ENCODE assay signal across 13 cellular contexts in the genomic region with DNA sequence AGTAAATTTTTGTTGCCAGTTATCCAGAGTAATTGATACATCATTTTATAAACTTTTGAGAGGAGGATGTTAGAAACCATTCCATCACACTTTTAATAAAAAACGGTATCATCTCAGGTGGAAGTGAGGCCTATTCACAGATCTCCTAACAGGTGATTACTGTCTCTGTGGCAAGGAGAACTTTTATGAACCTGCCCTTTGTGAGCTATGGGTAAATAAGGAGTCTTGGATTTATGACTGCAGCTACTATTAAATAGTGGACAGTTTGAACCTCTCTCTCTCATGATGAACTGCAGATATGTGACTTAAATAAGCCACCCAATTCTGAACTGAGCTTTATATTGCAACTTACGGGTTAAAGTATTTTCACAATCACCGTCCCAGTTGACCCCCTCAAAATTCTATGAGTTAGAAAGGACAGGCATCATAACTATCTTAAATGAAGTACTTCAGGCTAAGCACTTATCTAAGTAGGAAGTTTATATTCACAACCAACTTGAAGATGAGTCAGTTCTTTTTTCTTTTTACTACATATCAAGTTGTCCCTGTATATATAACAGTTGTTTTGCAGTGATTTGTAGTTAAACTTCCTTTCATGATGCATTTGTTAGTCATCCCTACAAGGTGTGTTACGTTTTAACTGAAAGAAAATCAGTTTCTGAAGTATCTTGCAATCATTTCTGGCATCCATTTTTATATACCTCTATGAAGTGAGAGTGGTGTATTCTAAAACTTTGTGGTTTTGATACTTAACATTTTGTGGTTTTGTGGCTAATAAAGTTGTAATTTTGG. TPM values are rescaled to one million over a fixed set of nuclear protein-coding genes. Genes with fewer than 3 reads are reported as not detected.
DNase-seq lines count a peak whose midpoint lies in the region; ATAC-seq, FAIRE-seq and TF ChIP-seq lines count a peak whose summit lies in the region.
"Had no signal": no experiment of that assay in that cellular context is flagged by ENCODE, and none has a peak within 500 bp of the region (broad histone marks: within the 10 kb centered on the region; RNA-seq: fewer than 3 reads in every experiment).

No MANE protein-coding gene starts in this region.

- no peak for TF ChIP-seq CTCF in PC-9 (conservative IDR thresholded peaks at IDR 0.05)
- no peak for TF ChIP-seq CTCF in endothelial cell of umbilical vein (IDR thresholded peaks at IDR 0.05; ENCODE audit: extremely low read depth in 1 of 2, insufficient read depth in 1 of 2, low read depth in 1 of 2, low read length in 2 of 2)
- TF ChIP-seq CTCF in tibial artery (IDR thresholded peaks at IDR 0.05): no peak

- H3K27ac Mint-ChIP-seq in stimulated activated effector memory CD8-positive, alpha-beta T cell treated with anti-CD3 and anti-CD28 coated beads, Interleukin-12 subunit alpha, Interleukin-12 subunit beta, amount 100 ng/mL, for 72 hours: no peak overlapping the region
- H3K27ac Mint-ChIP-seq: nephron had no signal

- H3K27me3 Mint-ChIP-seq in activated T-cell treated with anti-CD3 and anti-CD28 coated beads, Interleukin-2, amount 50 U/mL, for 4 hours (ENCODE audit: low read depth): no peaks in the 10 kb centered on the region

- H3K9me3 Mint-ChIP-seq in activated T-cell treated with anti-CD3 and anti-CD28 coated beads, Interleukin-2, amount 50 U/mL, for 4 hours: no peaks in the 10 kb centered on the region
- H3K9me3 Mint-ChIP-seq in stimulated activated effector memory CD8-positive, alpha-beta T cell treated with anti-CD3 and anti-CD28 coated beads, Interleukin-12 subunit alpha, Interleukin-12 subunit beta, amount 100 ng/mL, for 72 hours: no peaks in the 10 kb centered on the region
- H3K9me3 Mint-ChIP-seq: immature natural killer cell, nephron had no signal

- DNase-seq in activated T-cell treated with anti-CD3 and anti-CD28 coated beads, Interleukin-2, amount 50 U/mL, for 4 hours: no peak
- no peak for DNase-seq in activated T-cell treated with anti-CD3 and anti-CD28 coated beads for 4 hours
- peak in 1 of 2 experiments; percentile 88 for DNase-seq in PC-9
- peak; percentile 37 for DNase-seq in endothelial cell of umbilical vein (ENCODE audit: low read depth, low spot score)
- no peak for DNase-seq in stimulated activated effector memory CD8-positive, alpha-beta T cell treated with anti-CD3 and anti-CD28 coated beads, Interleukin-12 subunit alpha, Interleukin-12 subunit beta, amount 100 ng/mL, for 72 hours (ENCODE audit: low spot score in 2 of 2)
- no peak for DNase-seq in cerebellum (ENCODE audit: low spot score)
- no peak for DNase-seq in activated effector memory CD4-positive, alpha-beta T cell treated with Interleukin-2 at 50 U/mL for 16 hours
- DNase-seq in tibial artery: no peak
- DNase-seq: immature natural killer cell, NCI-H1092, NCI-H524 had no signal

- no peaks in the 10 kb centered on the region for H3K9me3 ChIP-seq in PC-9 (ENCODE audit: insufficient read depth, low read depth)
- no peaks in the 10 kb centered on the region for H3K9me3 ChIP-seq in endothelial cell of umbilical vein (replicated peaks; ENCODE audit: control insufficient read depth, insufficient read depth, low read length)
- H3K9me3 ChIP-seq in tibial artery: no peaks in the 10 kb centered on the region

- no peak overlapping the region for H3K9ac ChIP-seq in endothelial cell of umbilical vein (replicated peaks; ENCODE audit: extremely low read depth, insufficient read depth, low read length)

- H3K27me3 ChIP-seq in PC-9 (ENCODE audit: insufficient read depth, low read depth) (no peaks in the 10 kb centered on the region), endothelial cell of umbilical vein (ENCODE audit: control insufficient read depth in 2 of 2, insufficient read depth in 2 of 2, low read length in 2 of 2) (no peaks in the 10 kb centered on the region), tibial artery (no peaks in the 10 kb centered on the region)

- dilution Hi-C loops in endothelial cell of umbilical vein (cut with MboI; ENCODE audit: extremely low pct_ligation_motif_present, low sequenced_read_pairs): no loop called here

- no peak overlapping the region for H3K4me3 Mint-ChIP-seq in activated T-cell treated with anti-CD3 and anti-CD28 coated beads, Interleukin-2, amount 50 U/mL, for 4 hours
- H3K4me3 Mint-ChIP-seq in stimulated activated effector memory CD8-positive, alpha-beta T cell treated with anti-CD3 and anti-CD28 coated beads, Interleukin-12 subunit alpha, Interleukin-12 subunit beta, amount 100 ng/mL, for 72 hours: no peak overlapping the region
- H3K4me3 Mint-ChIP-seq: immature natural killer cell, nephron had no signal

- H3K9me1 ChIP-seq in endothelial cell of umbilical vein (replicated peaks; ENCODE audit: control insufficient read depth, extremely low read depth, insufficient read depth, low read length): peaks cover 2% of the 10 kb centered on the region

- H3K4me3 ChIP-seq in PC-9 (peak overlapping the region; percentile 33), endothelial cell of umbilical vein (replicated peaks in 1 of 3; ENCODE audit: insufficient read depth in 1 of 3, low read depth in 1 of 3, low read length in 3 of 3) (no peak overlapping the region), tibial artery (no peak overlapping the region)

- peaks cover 83% of the 10 kb centered on the region for H3K79me2 ChIP-seq in PC-9 (ENCODE audit: low read depth)
- peaks cover 44% of the 10 kb centered on the region for H3K79me2 ChIP-seq in endothelial cell of umbilical vein (ENCODE audit: control insufficient read depth, insufficient read depth, low read length)

- H3K36me3 Mint-ChIP-seq in activated T-cell treated with anti-CD3 and anti-CD28 coated beads, Interleukin-2, amount 50 U/mL, for 4 hours (ENCODE audit: insufficient read depth): peaks cover 27% of the 10 kb centered on the region
- peaks cover 5% of the 10 kb centered on the region for H3K36me3 Mint-ChIP-seq in stimulated activated effector memory CD8-positive, alpha-beta T cell treated with anti-CD3 and anti-CD28 coated beads, Interleukin-12 subunit alpha, Interleukin-12 subunit beta, amount 100 ng/mL, for 72 hours

- no peak for TF ChIP-seq POLR2A in endothelial cell of umbilical vein (IDR thresholded peaks at IDR 0.05; ENCODE audit: low read depth, low read length)

- no peaks in the 10 kb centered on the region for H3K9me2 ChIP-seq in PC-9 (ENCODE audit: insufficient read depth)

- intact Hi-C loops in PC-9 (cut with micrococcal nuclease; ENCODE audit: unreplicated experiment): no loop called here
- intact Hi-C loops in endothelial cell of umbilical vein (cut with micrococcal nuclease): no loop called here
- intact Hi-C loops in tibial artery (cut with DNase I; ENCODE audit: low total_unique reads): no loop called here

- H2AFZ ChIP-seq in PC-9 (no peak overlapping the region), endothelial cell of umbilical vein (ENCODE audit: low read depth, low read length) (no peak overlapping the region)

- H3K27ac ChIP-seq in PC-9: peak overlapping the region; percentile 83
- peak overlapping the region; percentile 26 for H3K27ac ChIP-seq in endothelial cell of umbilical vein (ENCODE audit: insufficient read depth, low read depth, low read length)
- no peak overlapping the region for H3K27ac ChIP-seq in tibial artery

- POLR2A ChIA-PET in PC-9 (lab: Charles Lee; ENCODE audit: unreplicated experiment) (interaction anchor here (0.7 kb wide), 1 partner anchor 1156 kb away, joined by 4 read pairs; no protein-coding TSS in a partner anchor), endothelial cell of umbilical vein (lab: Charles Lee) (no interaction called here)

- H3K36me3 ChIP-seq in PC-9 (ENCODE audit: low read depth) (no peaks in the 10 kb centered on the region), endothelial cell of umbilical vein (ENCODE audit: control insufficient read depth in 2 of 2, extremely low read depth in 1 of 2, insufficient read depth in 2 of 2, low read length in 2 of 2) (no peaks in the 10 kb centered on the region), tibial artery (peaks cover 0 to 6% (median 0%) of the 10 kb centered on the region in 3 donors)

- CTCF ChIA-PET in PC-9 (lab: Charles Lee): interaction anchor here (0.6 kb wide), 1 partner anchor 885 kb away, joined by 3 read pairs; no protein-coding TSS in a partner anchor
- CTCF ChIA-PET in endothelial cell of umbilical vein (lab: Charles Lee): interaction anchor here (1.1 kb wide), 1 partner anchor 31 kb away, joined by 3 read pairs; no protein-coding TSS in a partner anchor

- H3K4me2 ChIP-seq in PC-9: peak overlapping the region; percentile 54
- H3K4me2 ChIP-seq in endothelial cell of umbilical vein (ENCODE audit: insufficient read depth, low read length): peak overlapping the region; percentile 20

- peak; percentile 71 for FAIRE-seq in endothelial cell of umbilical vein (lab: Jason Lieb, UNC)
- FAIRE-seq: endometrium had no signal

- H3K4me1 Mint-ChIP-seq in activated T-cell treated with anti-CD3 and anti-CD28 coated beads, Interleukin-2, amount 50 U/mL, for 4 hours (ENCODE audit: low read depth): peaks cover 33% of the 10 kb centered on the region
- peaks cover 42% of the 10 kb centered on the region for H3K4me1 Mint-ChIP-seq in stimulated activated effector memory CD8-positive, alpha-beta T cell treated with anti-CD3 and anti-CD28 coated beads, Interleukin-12 subunit alpha, Interleukin-12 subunit beta, amount 100 ng/mL, for 72 hours

- H3K4me1 ChIP-seq in PC-9 (replicated peaks; ENCODE audit: insufficient read depth) (peaks cover 34% of the 10 kb centered on the region), endothelial cell of umbilical vein (ENCODE audit: control insufficient read depth, extremely low read depth, insufficient read depth, low read length) (peaks cover 18% of the 10 kb centered on the region), tibial artery (peaks cover 0 to 9% (median 0%) of the 10 kb centered on the region in 4 donors)

- H4K20me1 ChIP-seq in PC-9 (ENCODE audit: insufficient read depth) (peaks cover 23% of the 10 kb centered on the region), endothelial cell of umbilical vein (replicated peaks; ENCODE audit: control insufficient read depth, extremely low read depth, insufficient read depth, low read length) (peaks cover 3% of the 10 kb centered on the region)

- H3F3A ChIP-seq in PC-9 (ENCODE audit: insufficient read depth, low read depth): peaks cover 35% of the 10 kb centered on the region

- BruUV-seq in PC-9 (replicated peaks; lab: Mats Ljungman, UMichigan): no TSS peak
- no TSS peak for BruUV-seq in endothelial cell of umbilical vein (replicated peaks; lab: Mats Ljungman, UMichigan)

- peak; percentile 86 to 89 for ATAC-seq in activated T-cell treated with anti-CD3 and anti-CD28 coated beads, Interleukin-2, amount 50 U/mL, for 4 hours
- peak; percentile 89 for ATAC-seq in stimulated activated effector memory CD8-positive, alpha-beta T cell treated with anti-CD3 and anti-CD28 coated beads, Interleukin-12 subunit alpha, Interleukin-12 subunit beta, amount 100 ng/mL, for 72 hours

RNA-seq across cellular contexts. Expression of a gene that starts 45.9 kb away (rescaled TPM):
- total RNA-seq in activated T-cell treated with anti-CD3 and anti-CD28 coated beads, Interleukin-2, amount 50 U/mL, for 4 hours: 10 to 100 TPM; 21.9 to 24.7 (median 22.9) TPM
- total RNA-seq in PC-9 (2021) (43.6 and 68.3 TPM in 2 replicates), endothelial cell of umbilical vein (50.3 and 53.0 TPM in 2 replicates), cerebellum (190 TPM)
- 97.9 and 98.9 TPM in 2 replicates for polyA plus RNA-seq in endothelial cell of umbilical vein
- 83.4 and 83.9 TPM in 2 replicates for polyA plus RNA-seq in endothelial cell of umbilical vein (2011; cell fraction: cytosol; rRNA removed)
- 54.1 and 68.2 TPM in 2 replicates for polyA plus RNA-seq in endothelial cell of umbilical vein (2011; cell fraction: nucleus; rRNA removed)
- 54.4 and 69.0 TPM in 2 replicates for polyA plus RNA-seq in endothelial cell of umbilical vein (2012)
- polyA minus RNA-seq in endothelial cell of umbilical vein: 65.6 and 69.9 TPM in 2 replicates
- polyA minus RNA-seq in endothelial cell of umbilical vein (2011; cell fraction: cytosol; rRNA and poly(A)+ RNA removed): 69.6 TPM
- 66.5 and 85.7 TPM in 2 replicates for polyA minus RNA-seq in endothelial cell of umbilical vein (2011; cell fraction: nucleus; rRNA and poly(A)+ RNA removed)

RNA-seq across cellular contexts. Expression of a gene that starts 47.4 kb away (rescaled TPM):
- total RNA-seq in activated T-cell treated with anti-CD3 and anti-CD28 coated beads, Interleukin-2, amount 50 U/mL, for 4 hours: 10 to 100 TPM; 20.2 to 28.0 (median 23.8) TPM
- 53.9 and 75.5 TPM in 2 replicates for total RNA-seq in PC-9 (2021)
- 18.2 and 18.9 TPM in 2 replicates for total RNA-seq in endothelial cell of umbilical vein
- polyA plus RNA-seq in endothelial cell of umbilical vein: 18.7 TPM in 2 replicates
- polyA plus RNA-seq in endothelial cell of umbilical vein (2011; cell fraction: cytosol; rRNA removed): 17.0 and 19.5 TPM in 2 replicates
- 29.3 and 32.7 TPM in 2 replicates for polyA plus RNA-seq in endothelial cell of umbilical vein (2011; cell fraction: nucleus; rRNA removed)
- polyA plus RNA-seq in endothelial cell of umbilical vein (2012): 28.3 and 37.5 TPM in 2 replicates
- polyA minus RNA-seq in endothelial cell of umbilical vein: 24.5 and 25.4 TPM in 2 replicates
- 9.1 TPM for polyA minus RNA-seq in endothelial cell of umbilical vein (2011; cell fraction: cytosol; rRNA and poly(A)+ RNA removed)
- 7.3 and 7.6 TPM in 2 replicates for polyA minus RNA-seq in endothelial cell of umbilical vein (2011; cell fraction: nucleus; rRNA and poly(A)+ RNA removed)
- 9.9 TPM for total RNA-seq in cerebellum

Comparison
In these comparisons a context has a peak if more than half of its experiments do, and no peak if none do; other contexts are left out.
1. H3K27ac ChIP-seq: peak in PC-9 (single experiment) and endothelial cell of umbilical vein (single experiment); none in tibial artery (0 of 2).